11 cellular contexts compared by ENCODE assay signal in the genomic region with DNA sequence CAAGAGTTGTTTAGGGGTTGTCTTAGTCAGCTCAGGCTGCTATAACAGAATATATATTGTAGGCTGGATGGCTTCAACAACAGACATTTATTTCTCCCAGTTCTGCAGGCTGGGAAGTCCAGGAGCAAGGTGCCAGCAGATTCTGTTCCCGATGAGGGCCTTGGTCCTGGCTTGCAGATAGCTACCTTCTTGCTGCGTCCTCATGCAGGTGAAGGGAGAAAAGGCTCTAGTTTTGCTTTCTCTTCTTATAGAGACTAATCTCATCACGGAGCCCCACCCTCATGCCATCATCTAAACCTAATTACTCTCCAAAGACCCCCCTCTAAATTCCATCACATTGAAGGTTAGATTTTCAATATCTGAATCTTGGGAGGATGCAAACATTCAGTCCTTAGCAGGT.
DNase-seq lines count a peak whose midpoint lies in the region; ATAC-seq and TF ChIP-seq lines count a peak whose summit lies in the region.
"Had no signal": no experiment of that assay in that cellular context is flagged by ENCODE, and none has a peak within 500 bp of the region (broad histone marks: within the 10 kb centered on the region; RNA-seq: fewer than 3 reads in every experiment).

No MANE protein-coding gene starts in this region.

- ATAC-seq in CD8-positive, alpha-beta T cell, result no peak
- ATAC-seq: lower lobe of right lung had no signal

- peaks cover 0 to 22% (median 12%) of the 10 kb centered on the region in 11 experiments; a peak in 16 of 22 replicates for H3K9me3 ChIP-seq in BLaER1 treated with 17β-estradiol and CSF1 and Interleukin-3, amounts not matched to agents 10 nM and 100 nM (replicated peaks in 1 of 11)
- H3K9me3 ChIP-seq in CD8-positive, alpha-beta T cell (ENCODE audit: low read length), result no peaks in the 10 kb centered on the region
- H3K9me3 ChIP-seq: lower lobe of right lung, ovary had no signal

- no peaks in the 10 kb centered on the region for H3K36me3 Mint-ChIP-seq in CD8-positive, alpha-beta T cell
- peaks cover 3% of the 10 kb centered on the region for H3K36me3 Mint-ChIP-seq in activated T-helper 2 cell treated with anti-CD3 and anti-CD28 coated beads, Interferon-gamma antibody, Interleukin-2, Interleukin-4, amounts not matched to agents 10 μg/mL and 5 μg/mL and 100 μg/mL, durations not matched to agents 14 hours and 24 hours and 36 hours (ENCODE audit: low read depth)
- peaks cover 3% of the 10 kb centered on the region for H3K36me3 Mint-ChIP-seq in nephron (ENCODE audit: low read depth)

- POLR2A ChIA-PET in CD8-positive, alpha-beta T cell (lab: Charles Lee), result interaction anchor here (1.0 to 1.7 kb wide), 2 partner anchors 16 to 208 kb away, joined by 3 to 7 read pairs; no protein-coding TSS in a partner anchor

- no peaks in the 10 kb centered on the region for H3K9me3 Mint-ChIP-seq in CD8-positive, alpha-beta T cell
- H3K9me3 Mint-ChIP-seq in activated T-helper 2 cell treated with anti-CD3 and anti-CD28 coated beads, Interferon-gamma antibody, Interleukin-2, Interleukin-4, amounts not matched to agents 10 μg/mL and 5 μg/mL and 100 μg/mL, durations not matched to agents 14 hours and 24 hours and 36 hours, result no peaks in the 10 kb centered on the region
- H3K9me3 Mint-ChIP-seq in nephron, result peaks cover 3% of the 10 kb centered on the region

- H3K9ac ChIP-seq in BLaER1 treated with 17β-estradiol and CSF1 and Interleukin-3, amounts not matched to agents 10 nM and 100 nM, result peak overlapping the region in 10 of 11 experiments; percentile 83 to 91 (median 88); a peak in 20 of 22 replicates

- DNase-seq in CD8-positive, alpha-beta T cell, result no peak
- no peak for DNase-seq in activated T-helper 2 cell treated with anti-CD3 and anti-CD28 coated beads, Interferon-gamma antibody, Interleukin-2, Interleukin-4, amounts not matched to agents 10 μg/mL and 5 μg/mL and 100 μg/mL, durations not matched to agents 14 hours and 24 hours and 36 hours (ENCODE audit: low spot score)
- DNase-seq in SKM-1 treated with dmso at 0.1 percent for 144 hours (lab: John Stamatoyannopoulos, UW; ENCODE audit: unreplicated experiment), result no peak
- DNase-seq in Ammon's horn (ENCODE audit: low spot score), result no peak
- no peak for DNase-seq in activated effector memory CD4-positive, alpha-beta T cell treated with Interleukin-2 at 50 U/mL for 16 hours
- DNase-seq: activated CD8-positive, alpha-beta memory T cell treated with anti-CD3 and anti-CD28 coated beads, Interleukin-2, amount 50 U/mL, for 48 hours; GF-D8; lower lobe of right lung; ovary had no signal

- H3K4me2 ChIP-seq in BLaER1 treated with 17β-estradiol and CSF1 and Interleukin-3, amounts not matched to agents 10 nM and 100 nM, result peak overlapping the region; percentile 88 to 98 (median 97)

- H3K4me1 Mint-ChIP-seq in CD8-positive, alpha-beta T cell (ENCODE audit: low read depth), result peaks cover 33% of the 10 kb centered on the region
- peaks cover 52% of the 10 kb centered on the region for H3K4me1 Mint-ChIP-seq in activated T-helper 2 cell treated with anti-CD3 and anti-CD28 coated beads, Interferon-gamma antibody, Interleukin-2, Interleukin-4, amounts not matched to agents 10 μg/mL and 5 μg/mL and 100 μg/mL, durations not matched to agents 14 hours and 24 hours and 36 hours (ENCODE audit: low read depth)
- peaks cover 43% of the 10 kb centered on the region for H3K4me1 Mint-ChIP-seq in nephron

- peaks cover 10% of the 10 kb centered on the region for H3K27me3 Mint-ChIP-seq in CD8-positive, alpha-beta T cell (ENCODE audit: low read depth)
- H3K27me3 Mint-ChIP-seq in activated T-helper 2 cell treated with anti-CD3 and anti-CD28 coated beads, Interferon-gamma antibody, Interleukin-2, Interleukin-4, amounts not matched to agents 10 μg/mL and 5 μg/mL and 100 μg/mL, durations not matched to agents 14 hours and 24 hours and 36 hours (ENCODE audit: low read depth), result no peaks in the 10 kb centered on the region
- H3K27me3 Mint-ChIP-seq in nephron (ENCODE audit: low read depth), result peaks cover 6% of the 10 kb centered on the region

- H3K4me1 ChIP-seq in BLaER1 treated with 17β-estradiol and CSF1 and Interleukin-3, amounts not matched to agents 10 nM and 100 nM, result peaks cover 66 to 83% (median 72%) of the 10 kb centered on the region in 10 experiments
- peaks cover 14% of the 10 kb centered on the region for H3K4me1 ChIP-seq in CD8-positive, alpha-beta T cell (ENCODE audit: insufficient read depth, low read length)

- H3K4me3 Mint-ChIP-seq in CD8-positive, alpha-beta T cell, result peak overlapping the region; percentile 60
- H3K4me3 Mint-ChIP-seq in activated T-helper 2 cell treated with anti-CD3 and anti-CD28 coated beads, Interferon-gamma antibody, Interleukin-2, Interleukin-4, amounts not matched to agents 10 μg/mL and 5 μg/mL and 100 μg/mL, durations not matched to agents 14 hours and 24 hours and 36 hours (ENCODE audit: low read depth), result no peak overlapping the region
- peak overlapping the region; percentile 70 to 77 (median 75) for H3K4me3 Mint-ChIP-seq in nephron

- no peaks in the 10 kb centered on the region for H3K36me3 ChIP-seq in BLaER1 treated with 17β-estradiol and CSF1 and Interleukin-3, amounts not matched to agents 10 nM and 100 nM
- no peaks in the 10 kb centered on the region for H3K36me3 ChIP-seq in CD8-positive, alpha-beta T cell (ENCODE audit: insufficient read depth, low read length)
- H3K36me3 ChIP-seq: lower lobe of right lung, ovary had no signal

- no peaks in the 10 kb centered on the region for H4K20me1 ChIP-seq in BLaER1 treated with 17β-estradiol and CSF1 and Interleukin-3, amounts not matched to agents 10 nM and 100 nM

- peak overlapping the region; percentile 5 for H3K27ac Mint-ChIP-seq in CD8-positive, alpha-beta T cell
- peak overlapping the region; percentile 46 for H3K27ac Mint-ChIP-seq in activated T-helper 2 cell treated with anti-CD3 and anti-CD28 coated beads, Interferon-gamma antibody, Interleukin-2, Interleukin-4, amounts not matched to agents 10 μg/mL and 5 μg/mL and 100 μg/mL, durations not matched to agents 14 hours and 24 hours and 36 hours
- peak overlapping the region; percentile 85 to 98 (median 94) for H3K27ac Mint-ChIP-seq in nephron

- intact Hi-C loops in CD8-positive, alpha-beta T cell (cut with DNase I, micrococcal nuclease), result no loop called here
- intact Hi-C loops in activated T-helper 2 cell treated with anti-CD3 and anti-CD28 coated beads, Interferon-gamma antibody, Interleukin-2, Interleukin-4, amounts not matched to agents 10 μg/mL and 5 μg/mL and 100 μg/mL, durations not matched to agents 14 hours and 24 hours and 36 hours (cut with micrococcal nuclease), result no loop called here

- TF ChIP-seq CTCF in CD8-positive, alpha-beta T cell (IDR thresholded peaks at IDR 0.05), result no peak
- TF ChIP-seq CTCF in nephron (IDR thresholded peaks at IDR 0.05; ENCODE audit: unreplicated experiment in 3 of 3), result no peak

- no peaks in the 10 kb centered on the region for H3K27me3 ChIP-seq in BLaER1 treated with 17β-estradiol and CSF1 and Interleukin-3, amounts not matched to agents 10 nM and 100 nM
- no peaks in the 10 kb centered on the region for H3K27me3 ChIP-seq in CD8-positive, alpha-beta T cell (ENCODE audit: insufficient read depth, low read length)
- H3K27me3 ChIP-seq: ovary had no signal

- CTCF ChIA-PET in CD8-positive, alpha-beta T cell (lab: Charles Lee), result no interaction called here

- H3K4me3 ChIP-seq in BLaER1 treated with 17β-estradiol and CSF1 and Interleukin-3, amounts not matched to agents 10 nM and 100 nM, result peak overlapping the region; percentile 35 to 76 (median 65); a peak in 16 of 20 replicates
- H3K4me3 ChIP-seq in CD8-positive, alpha-beta T cell (ENCODE audit: low read depth, low read length), result no peak overlapping the region
- H3K4me3 ChIP-seq: ovary had no signal

- H3K27ac ChIP-seq in BLaER1 treated with 17β-estradiol and CSF1 and Interleukin-3, amounts not matched to agents 10 nM and 100 nM, result peak overlapping the region; percentile 86 to 95 (median 93); a peak in 21 of 22 replicates
- no peak overlapping the region for H3K27ac ChIP-seq in CD8-positive, alpha-beta T cell (ENCODE audit: low read depth, low read length)

Comparison
In these comparisons a context has a peak if more than half of its experiments do, and no peak if none do; other contexts are left out.
1. H3K27ac Mint-ChIP-seq: peak in every context shown above with its lines; median percentile 94 in nephron; 46 in activated T-helper 2 cell treated with anti-CD3 and anti-CD28 coated beads, Interferon-gamma antibody, Interleukin-2, Interleukin-4, amounts not matched to agents 10 μg/mL and 5 μg/mL and 100 μg/mL, durations not matched to agents 14 hours and 24 hours and 36 hours; 5 in CD8-positive, alpha-beta T cell.